In the genomic region with DNA sequence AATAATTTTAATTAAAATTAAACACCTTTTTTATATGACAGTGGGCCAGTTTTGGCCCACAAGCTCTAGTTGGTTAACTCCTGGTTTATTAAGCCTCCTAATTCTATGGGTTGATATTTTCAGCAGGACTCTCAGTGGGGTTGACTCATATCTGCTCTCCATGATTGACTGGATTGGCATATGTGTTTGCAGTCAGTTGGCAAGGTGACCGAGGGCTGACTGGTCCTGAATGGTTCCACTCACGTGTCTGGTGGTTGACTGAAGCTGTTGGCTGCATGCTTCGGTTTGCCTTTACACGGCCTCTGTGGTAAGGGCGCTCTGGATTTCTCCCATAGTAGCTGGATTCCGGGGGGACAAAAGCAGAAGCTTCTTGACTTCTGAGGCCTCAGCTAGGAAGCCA, we compare ENCODE assay signal across 11 cellular contexts.
A peak's percentile ranks its signal among the peaks of the same experiment; 100 is the strongest.
DNase-seq lines count a peak whose midpoint lies in the region; ATAC-seq lines count a peak whose summit lies in the region.
"Had no signal": no experiment of that assay in that cellular context is flagged by ENCODE, and none has a peak within 500 bp of the region (broad histone marks: within the 10 kb centered on the region; RNA-seq: fewer than 3 reads in every experiment).

No MANE protein-coding gene starts in this region.

- no peak overlapping the region for H3K4me3 Mint-ChIP-seq in activated naive CD4-positive, alpha-beta T cell treated with anti-CD3 and anti-CD28 coated beads, Interleukin-2, amount 10 ng/mL, durations not matched to agents 7 days and 5 days
- H3K4me3 Mint-ChIP-seq: naive thymus-derived CD8-positive, alpha-beta T cell had no signal

- peaks cover 8% of the 10 kb centered on the region for H3K27me3 Mint-ChIP-seq in activated naive CD4-positive, alpha-beta T cell treated with anti-CD3 and anti-CD28 coated beads, Interleukin-2, amount 10 ng/mL, durations not matched to agents 7 days and 5 days

- ATAC-seq in HG02763 (IDR thresholded peaks at IDR 0.05; ENCODE audit: unreplicated experiment): peak; percentile 70
- ATAC-seq: naive thymus-derived CD8-positive, alpha-beta T cell had no signal

- no peaks in the 10 kb centered on the region for H3K4me1 Mint-ChIP-seq in activated naive CD4-positive, alpha-beta T cell treated with anti-CD3 and anti-CD28 coated beads, Interleukin-2, amount 10 ng/mL, durations not matched to agents 7 days and 5 days
- H3K4me1 Mint-ChIP-seq: naive thymus-derived CD8-positive, alpha-beta T cell had no signal

- intact Hi-C loops in posterior cingulate gyrus (cut with DNase I) (no loop called here), cardiac septum (cut with DNase I) (no loop called here)

- CTCF ChIA-PET in activated naive CD4-positive, alpha-beta T cell treated with anti-CD3 and anti-CD28 coated beads, Interleukin-2, amount 10 ng/mL, durations not matched to agents 7 days and 5 days (lab: Charles Lee): no interaction called here

- H3K36me3 Mint-ChIP-seq in activated naive CD4-positive, alpha-beta T cell treated with anti-CD3 and anti-CD28 coated beads, Interleukin-2, amount 10 ng/mL, durations not matched to agents 7 days and 5 days: no peaks in the 10 kb centered on the region

- DNase-seq in activated naive CD4-positive, alpha-beta T cell treated with Interleukin-2 at 50 U/mL for 16 hours: peak; percentile 45
- DNase-seq in activated naive CD4-positive, alpha-beta T cell treated with anti-CD3 and anti-CD28 coated beads, Interleukin-2, amount 10 ng/mL, durations not matched to agents 7 days and 5 days: no peak
- peak; percentile 30 for DNase-seq in RKO (ENCODE audit: low spot score)
- DNase-seq in stimulated activated CD8-positive, alpha-beta memory T cell treated with anti-CD3 and anti-CD28 coated beads, Interleukin-4, amount 100 ng/mL, for 48 hours: peak; percentile 54
- no peak for DNase-seq in posterior cingulate gyrus
- DNase-seq in NOMO-1 treated with dmso at 0.1 percent for 144 hours (lab: John Stamatoyannopoulos, UW; ENCODE audit: unreplicated experiment): no peak
- no peak for DNase-seq in cardiac septum (ENCODE audit: low spot score)
- DNase-seq: BE2C; naive thymus-derived CD8-positive, alpha-beta T cell; NCI-H2171 had no signal

- H3K9me3 Mint-ChIP-seq in activated naive CD4-positive, alpha-beta T cell treated with anti-CD3 and anti-CD28 coated beads, Interleukin-2, amount 10 ng/mL, durations not matched to agents 7 days and 5 days: no peaks in the 10 kb centered on the region

- H3K27ac Mint-ChIP-seq in activated naive CD4-positive, alpha-beta T cell treated with anti-CD3 and anti-CD28 coated beads, Interleukin-2, amount 10 ng/mL, durations not matched to agents 7 days and 5 days: no peak overlapping the region
- H3K27ac Mint-ChIP-seq: naive thymus-derived CD8-positive, alpha-beta T cell had no signal

Comparison
In these comparisons a context has a peak if more than half of its experiments do, and no peak if none do; other contexts are left out.
1. DNase-seq: peak in activated naive CD4-positive, alpha-beta T cell treated with Interleukin-2 at 50 U/mL for 16 hours (single experiment), RKO (single experiment) and stimulated activated CD8-positive, alpha-beta memory T cell treated with anti-CD3 and anti-CD28 coated beads, Interleukin-4, amount 100 ng/mL, for 48 hours (single experiment); none in activated naive CD4-positive, alpha-beta T cell treated with anti-CD3 and anti-CD28 coated beads, Interleukin-2, amount 10 ng/mL, durations not matched to agents 7 days and 5 days (single experiment), posterior cingulate gyrus (0 of 10), NOMO-1 treated with dmso at 0.1 percent for 144 hours (single experiment) and cardiac septum (single experiment).